Comparison of ENCODE assay signal across 11 cellular contexts in genomic region chr21:44742418-44743153, GRCh38. TPM values are rescaled to one million over a fixed set of nuclear protein-coding genes. Genes with fewer than 3 reads are reported as not detected.
A peak's percentile ranks its signal among the peaks of the same experiment; 100 is the strongest.
DNase-seq lines count a peak whose midpoint lies in the region; ATAC-seq and TF ChIP-seq lines count a peak whose summit lies in the region.
"Had no signal": no experiment of that assay in that cellular context is flagged by ENCODE, and none has a peak within 500 bp of the region (broad histone marks: within the 10 kb centered on the region; RNA-seq: fewer than 3 reads in every experiment).

No MANE protein-coding gene starts in this region.

- H4K91ac ChIP-seq in neuronal stem cell (ENCODE audit: low read depth, low read length, poor library complexity) = no peak overlapping the region

- H2BK120ac ChIP-seq in neuronal stem cell (ENCODE audit: low read depth, low read length) = no peak overlapping the region

- POLR2A ChIA-PET in HCT116 (lab: Charles Lee) = no interaction called here

- peak; percentile 10 to 17 for DNase-seq in AML-193 (lab: John Stamatoyannopoulos, UW)
- DNase-seq in HCT116 (ENCODE audit: low read depth, low spot score) = no peak
- DNase-seq in NCI-H748 (lab: John Stamatoyannopoulos, UW; ENCODE audit: unreplicated experiment) = peak; percentile 79
- peak; percentile 34 for DNase-seq in epithelial cell of esophagus (ENCODE audit: low read depth)
- DNase-seq in stimulated activated naive CD4-positive, alpha-beta T cell treated with Interleukin-2 at 50 U/mL for 16 hours (lab: John Stamatoyannopoulos, UW) = no peak
- DNase-seq in glomerular visceral epithelial cell (ENCODE audit: extremely low spot score) = no peak
- no peak for DNase-seq in neuronal stem cell (ENCODE audit: low spot score)
- DNase-seq: amniotic stem cell had no signal

- H3K18ac ChIP-seq in neuronal stem cell (ENCODE audit: low read length) = no peak overlapping the region

- no peak overlapping the region for H3K27ac ChIP-seq in HCT116 (ENCODE audit: low read depth, low read length)
- no peak overlapping the region for H3K27ac ChIP-seq in neuronal stem cell (replicated peaks; ENCODE audit: low read length)
- H3K27ac ChIP-seq: SJSA1 had no signal

- ATAC-seq in HCT116 = peak; percentile 59
- no peak for ATAC-seq in HG03354 (IDR thresholded peaks at IDR 0.05; ENCODE audit: poor library complexity, severe bottlenecking, unreplicated experiment)

- no peak overlapping the region for H3K14ac ChIP-seq in neuronal stem cell (ENCODE audit: low read length)

- CTCF ChIA-PET in HCT116 (lab: Charles Lee) = interaction anchor here (0.6 to 3.0 kb wide), 11 partner anchors 10 to 275 kb away, joined by 3 to 38 read pairs (median 3); no protein-coding TSS in a partner anchor

- no peaks in the 10 kb centered on the region for H4K20me1 ChIP-seq in HCT116 (ENCODE audit: insufficient read depth)

- no peaks in the 10 kb centered on the region for H3K79me1 ChIP-seq in neuronal stem cell (ENCODE audit: low read depth, low read length)

- H2AFZ ChIP-seq in HCT116 (ENCODE audit: low read depth, low read length, poor library complexity, severe bottlenecking) (no peak overlapping the region), neuronal stem cell (ENCODE audit: low read length) (no peak overlapping the region)

- H3K9me2 ChIP-seq in HCT116 (ENCODE audit: insufficient read depth) = no peaks in the 10 kb centered on the region

- intact Hi-C loops in HCT116 (cut with micrococcal nuclease) = loop anchor here (2.0 kb wide), 1 partner anchor 232 kb away; no protein-coding TSS in a partner anchor

- no peak overlapping the region for H2BK15ac ChIP-seq in neuronal stem cell (ENCODE audit: low read length)

- peak; percentile 62 for TF ChIP-seq RAD21 in HCT116 (IDR thresholded peaks at IDR 0.05; ENCODE audit: low read depth)

- no peak overlapping the region for H4K8ac ChIP-seq in neuronal stem cell (ENCODE audit: low read depth, low read length)

- H3K9ac ChIP-seq in HCT116 (ENCODE audit: low read length) (no peak overlapping the region), neuronal stem cell (ENCODE audit: low read depth, low read length, poor library complexity) (no peak overlapping the region)

- no peaks in the 10 kb centered on the region for H3K27me3 ChIP-seq in HCT116 (ENCODE audit: insufficient read depth, low read length)
- peaks cover 0 to 36% (median 0%) of the 10 kb centered on the region in 3 experiments for H3K27me3 ChIP-seq in neuronal stem cell (ENCODE audit: control insufficient read depth in 3 of 3, insufficient read depth in 3 of 3, low read depth in 1 of 3, low read length in 3 of 3)

- TF ChIP-seq POLR2A in HCT116 (IDR thresholded peaks at IDR 0.05; ENCODE audit: borderline replicate concordance, extremely low read depth, insufficient read depth, insufficient read length) = no peak

- H3K79me2 ChIP-seq in HCT116 (ENCODE audit: insufficient read depth, low read length) = no peaks in the 10 kb centered on the region

- RAD21 ChIA-PET in HCT116 (lab: Charles Lee; ENCODE audit: low non-redundant PET in 1 of 2, low total read pairs in 2 of 2, uncharacterized antibody in 2 of 2, unreplicated experiment in 2 of 2) = interaction anchor here (1.1 to 1.2 kb wide), 2 partner anchors 51 to 232 kb away, joined by 3 to 6 read pairs; no protein-coding TSS in a partner anchor

- no peak overlapping the region for H3K4ac ChIP-seq in neuronal stem cell (ENCODE audit: low read length)

- no TSS peak for BruUV-seq in HCT116 (replicated peaks; lab: Mats Ljungman, UMichigan)

- H3K4me3 ChIP-seq in HCT116 (replicated peaks in 1 of 2; ENCODE audit: low read depth in 1 of 2, low read length in 2 of 2) = no peak overlapping the region
- no peak overlapping the region for H3K4me3 ChIP-seq in epithelial cell of esophagus (ENCODE audit: low read length)
- no peak overlapping the region for H3K4me3 ChIP-seq in neuronal stem cell (ENCODE audit: low read length in 2 of 2)
- H3K4me3 ChIP-seq: lung, SJSA1 had no signal

- H3K23ac ChIP-seq in neuronal stem cell (ENCODE audit: low read depth, low read length, poor library complexity) = no peak overlapping the region

- no CpG with 5 or more reads among the region's 1 CpG for WGBS in neuronal stem cell (ENCODE audit: extremely low coverage in 2 of 2, insufficient read length in 2 of 2, insufficient replicate concordance in 1 of 2), 2 donors

- H2BK5ac ChIP-seq in neuronal stem cell (ENCODE audit: low read length) = no peak overlapping the region

- no peak overlapping the region for H2BK12ac ChIP-seq in neuronal stem cell (ENCODE audit: low read length)

- H3K9me3 ChIP-seq in HCT116 (ENCODE audit: control insufficient read depth in 1 of 2, insufficient read depth in 1 of 2, low read depth in 1 of 2, low read length in 2 of 2) = no peaks in the 10 kb centered on the region
- H3K9me3 ChIP-seq in neuronal stem cell (replicated peaks in 1 of 2; ENCODE audit: control insufficient read depth in 2 of 2, insufficient read depth in 1 of 2, low read depth in 1 of 2, low read length in 2 of 2) = peaks cover 0 to 20% of the 10 kb centered on the region in 2 donors
- H3K9me3 ChIP-seq: SJSA1 had no signal

- H3K4me1 ChIP-seq in HCT116 (ENCODE audit: control insufficient read depth in 1 of 2, insufficient read depth in 2 of 2, low read length in 2 of 2) (no peaks in the 10 kb centered on the region), neuronal stem cell (ENCODE audit: control insufficient read depth in 2 of 2, insufficient read depth in 1 of 2, low read depth in 1 of 2, low read length in 2 of 2) (peaks cover 0 to 3% of the 10 kb centered on the region in 2 donors)
- H3K4me1 ChIP-seq: SJSA1 had no signal

- no peak overlapping the region for H3K4me2 ChIP-seq in HCT116 (ENCODE audit: low read length)
- H3K4me2 ChIP-seq in neuronal stem cell (ENCODE audit: insufficient read depth, low read length, poor library complexity, severe bottlenecking) = no peak overlapping the region

- H3K36me3 ChIP-seq in HCT116 (ENCODE audit: control insufficient read depth in 1 of 2, insufficient read depth in 2 of 2, low read length in 2 of 2) = no peaks in the 10 kb centered on the region
- H3K36me3 ChIP-seq in neuronal stem cell (replicated peaks in 1 of 2; ENCODE audit: control insufficient read depth in 2 of 2, insufficient read depth in 2 of 2, low read length in 2 of 2) = no peaks in the 10 kb centered on the region
- H3K36me3 ChIP-seq: SJSA1 had no signal

- TF ChIP-seq CTCF in HCT116 (IDR thresholded peaks at IDR 0.05 in 2 of 3, conservative IDR thresholded peaks at IDR 0.05 in 1 of 3; ENCODE audit: borderline replicate concordance in 1 of 3, insufficient read depth in 1 of 3, low read depth in 2 of 3, low read length in 2 of 3) (peak; percentile 30 to 46 (median 37); a peak in 4 of 6 replicates), epithelial cell of esophagus (IDR thresholded peaks at IDR 0.05; ENCODE audit: insufficient read depth, low read depth, low read length, missing control alignments) (peak; percentile 29)

- H2AK5ac ChIP-seq in neuronal stem cell (ENCODE audit: low read depth, low read length) = no peak overlapping the region

TF ChIP-seq in HCT116, 20 proteins besides CTCF, POLR2A, EP300 and RAD21:
- TF ChIP-seq SIN3A (IDR thresholded peaks at IDR 0.05; ENCODE audit: low read depth) = no peak
- no peak for TF ChIP-seq POLR2AphosphoS5 (IDR thresholded peaks at IDR 0.05; ENCODE audit: low read depth, low read length)
- TF ChIP-seq EGR1 (IDR thresholded peaks at IDR 0.05; ENCODE audit: low read depth) = no peak

RNA-seq across cellular contexts. Expression of gene TSPEAR, which starts 31.2 kb away (rescaled TPM):
- not detected for total RNA-seq in HCT116 (2021; ENCODE audit: unreplicated experiment)
- polyA plus RNA-seq in HCT116 (2012) = 0.01 and 0.04 TPM in 2 replicates
- 0.04 TPM for polyA plus RNA-seq in neuronal stem cell (2013, experiment 1 of 2)
- 0.04 TPM for polyA plus RNA-seq in neuronal stem cell (2013, experiment 2 of 2)
- total RNA-seq: SJSA1 had no signal

RNA-seq across cellular contexts. Expression of gene KRTAP10-12, which starts 45.6 kb away (rescaled TPM):
- not detected for total RNA-seq in HCT116 (2021; ENCODE audit: unreplicated experiment)
- not detected in 2 replicates for polyA plus RNA-seq in HCT116 (2012)
- polyA plus RNA-seq in neuronal stem cell (2013, experiment 1 of 2) = not detected
- not detected for polyA plus RNA-seq in neuronal stem cell (2013, experiment 2 of 2)
- total RNA-seq: lung, SJSA1 had no signal
- polyA plus RNA-seq: lung had no signal

RNA-seq across cellular contexts. Expression of gene UBE2G2, which starts 59.0 kb away (rescaled TPM):
- total RNA-seq in HCT116 (2021; ENCODE audit: unreplicated experiment) = 86.5 TPM
- 60.0 and 65.3 TPM in 2 replicates for polyA plus RNA-seq in HCT116 (2012)
- 48.4 TPM for polyA plus RNA-seq in neuronal stem cell (2013, experiment 1 of 2)
- polyA plus RNA-seq in neuronal stem cell (2013, experiment 2 of 2) = 50.1 TPM

Comparison
In these comparisons a context has a peak if more than half of its experiments do, and no peak if none do; other contexts are left out.
1. DNase-seq: peak in AML-193 (2 of 2), NCI-H748 (single experiment) and epithelial cell of esophagus (single experiment); none in HCT116 (single experiment), stimulated activated naive CD4-positive, alpha-beta T cell treated with Interleukin-2 at 50 U/mL for 16 hours (single experiment), glomerular visceral epithelial cell (single experiment) and neuronal stem cell (single experiment).